ENCODE assay signal across 10 cellular contexts in genomic region chr1:235882816-235883215, GRCh38. TPM values are rescaled to one million over a fixed set of nuclear protein-coding genes. Genes with fewer than 3 reads are reported as not detected.
A peak's percentile ranks its signal among the peaks of the same experiment; 100 is the strongest.
DNase-seq lines count a peak whose midpoint lies in the region; ATAC-seq and TF ChIP-seq lines count a peak whose summit lies in the region.
"Had no signal": no experiment of that assay in that cellular context is flagged by ENCODE, and none has a peak within 500 bp of the region (broad histone marks: within the 10 kb centered on the region; RNA-seq: fewer than 3 reads in every experiment).

No MANE protein-coding gene starts in this region.

- peak overlapping the region; percentile 55 for H3K27ac Mint-ChIP-seq in activated CD8-positive, alpha-beta T cell treated with anti-CD3 and anti-CD28 coated beads for 36 hours
- H3K27ac Mint-ChIP-seq: WTC11 had no signal

- intact Hi-C loops in activated CD8-positive, alpha-beta T cell treated with anti-CD3 and anti-CD28 coated beads for 36 hours (cut with micrococcal nuclease), result no loop called here

- H3K27me3 Mint-ChIP-seq in activated CD8-positive, alpha-beta T cell treated with anti-CD3 and anti-CD28 coated beads for 36 hours, result no peaks in the 10 kb centered on the region

- TF ChIP-seq CTCF in activated CD8-positive, alpha-beta T cell treated with anti-CD3 and anti-CD28 coated beads for 36 hours (IDR thresholded peaks at IDR 0.05), result no peak
- TF ChIP-seq CTCF in fibroblast of mammary gland (conservative IDR thresholded peaks at IDR 0.05; ENCODE audit: control insufficient read depth, insufficient read depth, low read depth, low read length), result no peak

- ATAC-seq in activated CD8-positive, alpha-beta T cell treated with anti-CD3 and anti-CD28 coated beads for 36 hours, result no peak
- ATAC-seq in GM21367 (IDR thresholded peaks at IDR 0.05; ENCODE audit: unreplicated experiment) (no peak), GM18511 (IDR thresholded peaks at IDR 0.05; ENCODE audit: unreplicated experiment) (no peak)
- ATAC-seq: WTC11 had no signal

- peaks cover 64% of the 10 kb centered on the region for H3K4me1 Mint-ChIP-seq in activated CD8-positive, alpha-beta T cell treated with anti-CD3 and anti-CD28 coated beads for 36 hours (ENCODE audit: low read depth)
- H3K4me1 Mint-ChIP-seq: WTC11 had no signal

- CTCF ChIA-PET in activated CD8-positive, alpha-beta T cell treated with anti-CD3 and anti-CD28 coated beads for 36 hours (lab: Charles Lee), result interaction anchor here (1.2 to 3.0 kb wide), 2 partner anchors 17 to 89 kb away, joined by 5 to 14 read pairs; no protein-coding TSS in a partner anchor

- H3K9me3 Mint-ChIP-seq in activated CD8-positive, alpha-beta T cell treated with anti-CD3 and anti-CD28 coated beads for 36 hours, result no peaks in the 10 kb centered on the region
- H3K9me3 Mint-ChIP-seq: WTC11 had no signal

- H3K4me3 Mint-ChIP-seq in activated CD8-positive, alpha-beta T cell treated with anti-CD3 and anti-CD28 coated beads for 36 hours, result peak overlapping the region; percentile 65
- H3K4me3 Mint-ChIP-seq: WTC11 had no signal

- H3K4me3 ChIP-seq in fibroblast of mammary gland (ENCODE audit: control insufficient read depth, low read depth, low read length) (peak overlapping the region; percentile 32), skin epidermis (peak overlapping the region in 2 of 7 experiments; percentile 3 to 19)

- peaks cover 8% of the 10 kb centered on the region for H3K36me3 Mint-ChIP-seq in activated CD8-positive, alpha-beta T cell treated with anti-CD3 and anti-CD28 coated beads for 36 hours (ENCODE audit: low read depth)
- H3K36me3 Mint-ChIP-seq: WTC11 had no signal

- DNase-seq in DMS79 (lab: John Stamatoyannopoulos, UW), result peak; percentile 53
- DNase-seq in activated CD8-positive, alpha-beta T cell treated with anti-CD3 and anti-CD28 coated beads for 36 hours, result no peak
- DNase-seq in fibroblast of mammary gland (ENCODE audit: low read depth), result peak; percentile 38
- DNase-seq in DMS153 treated with DMSO at 0.1 percent for 48 hours (lab: John Stamatoyannopoulos, UW; ENCODE audit: unreplicated experiment), result no peak
- DNase-seq in AML-193 (lab: John Stamatoyannopoulos, UW), result no peak
- DNase-seq: MM.1S had no signal

- peak overlapping the region in 19 of 21 experiments; percentile 12 to 73 (median 63) for H3K27ac ChIP-seq in skin epidermis

- POLR2A ChIA-PET in activated CD8-positive, alpha-beta T cell treated with anti-CD3 and anti-CD28 coated beads for 36 hours (lab: Charles Lee), result interaction anchor here (1.0 to 1.6 kb wide), 3 partner anchors 17 to 25 kb away, joined by 3 to 4 read pairs (median 4); no protein-coding TSS in a partner anchor

RNA-seq across cellular contexts. Expression of gene LYST, which starts 16.1 kb away (rescaled TPM):
- 10 to 100 TPM; 77.4 to 87.3 TPM for total RNA-seq in activated CD8-positive, alpha-beta T cell treated with anti-CD3 and anti-CD28 coated beads for 36 hours

Comparison
In these comparisons a context has a peak if more than half of its experiments do, and no peak if none do; other contexts are left out.
1. DNase-seq: peak in DMS79 (single experiment) and fibroblast of mammary gland (single experiment); none in activated CD8-positive, alpha-beta T cell treated with anti-CD3 and anti-CD28 coated beads for 36 hours (single experiment), DMS153 treated with DMSO at 0.1 percent for 48 hours (single experiment) and AML-193 (0 of 2).